Comparison of ENCODE assay signal across 1 cellular context in the genomic region with DNA sequence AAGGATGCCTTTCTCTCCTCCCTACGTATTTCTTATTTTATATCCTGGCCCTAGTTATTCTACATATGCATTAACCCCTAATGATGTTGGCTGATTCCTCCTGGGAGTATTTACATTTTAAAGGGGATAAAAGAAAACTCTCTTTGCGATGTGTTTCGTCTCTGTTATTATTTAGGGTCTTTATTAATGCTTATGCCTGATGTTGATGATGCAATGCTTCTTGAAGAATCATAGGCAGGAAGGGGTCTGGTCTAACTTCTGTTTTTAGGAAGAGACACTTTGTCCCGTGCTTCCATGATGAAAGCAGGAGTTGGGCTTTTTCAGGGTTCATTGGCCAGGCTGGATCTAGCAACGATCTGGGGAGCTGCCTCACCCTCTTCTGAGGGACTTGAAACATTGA.
TF ChIP-seq lines count a peak whose summit lies in the region.

No MANE protein-coding gene starts in this region.

TF ChIP-seq in IMR-90, 13 proteins besides CTCF, POLR2A, EP300 and RAD21:
- TF ChIP-seq, protein P1, sequence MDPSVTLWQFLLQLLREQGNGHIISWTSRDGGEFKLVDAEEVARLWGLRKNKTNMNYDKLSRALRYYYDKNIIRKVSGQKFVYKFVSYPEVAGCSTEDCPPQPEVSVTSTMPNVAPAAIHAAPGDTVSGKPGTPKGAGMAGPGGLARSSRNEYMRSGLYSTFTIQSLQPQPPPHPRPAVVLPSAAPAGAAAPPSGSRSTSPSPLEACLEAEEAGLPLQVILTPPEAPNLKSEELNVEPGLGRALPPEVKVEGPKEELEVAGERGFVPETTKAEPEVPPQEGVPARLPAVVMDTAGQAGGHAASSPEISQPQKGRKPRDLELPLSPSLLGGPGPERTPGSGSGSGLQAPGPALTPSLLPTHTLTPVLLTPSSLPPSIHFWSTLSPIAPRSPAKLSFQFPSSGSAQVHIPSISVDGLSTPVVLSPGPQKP (IDR thresholded peaks at IDR 0.05; ENCODE audit: borderline replicate concordance, low read depth, low read length) = no peak
- peak; percentile 50; the same call in 1 of the 2 replicates for TF ChIP-seq CEBPB (IDR thresholded peaks at IDR 0.05; ENCODE audit: low read depth, low read length)
TF ChIP-seq in IMR-90: peak in this region for 1.
